Comparison of ENCODE assay signal across 1 cellular context in genomic region chr15:42359990-42360389, GRCh38.
TF ChIP-seq lines count a peak whose summit lies in the region.

No MANE protein-coding gene starts in this region.

TF ChIP-seq in GM23338, 12 proteins besides CTCF, POLR2A, EP300 and RAD21 (continued from another document):
- TF ChIP-seq ZNF462 (CRISPR knock-in tag; IDR thresholded peaks at IDR 0.05) = no peak
TF ChIP-seq in GM23338: peak in this region for 0.
